In genomic region chr10:1420663-1421362, GRCh38 we compare ENCODE assay signal across 8 cellular contexts.
DNase-seq lines count a peak whose midpoint lies in the region; ATAC-seq and TF ChIP-seq lines count a peak whose summit lies in the region.

No MANE protein-coding gene starts in this region.

- H3K9me3 ChIP-seq in neuron (ENCODE audit: low read length) (no peaks in the 10 kb centered on the region), upper lobe of right lung (no peaks in the 10 kb centered on the region)

- no peaks in the 10 kb centered on the region for H3K36me3 ChIP-seq in neuron (ENCODE audit: insufficient read depth, low read length)
- H3K36me3 ChIP-seq in upper lobe of right lung, result no peaks in the 10 kb centered on the region

- H3K4me1 ChIP-seq in neuron (ENCODE audit: insufficient read depth, low read length) (no peaks in the 10 kb centered on the region), upper lobe of right lung (no peaks in the 10 kb centered on the region)

- H2AFZ ChIP-seq in neuron (ENCODE audit: low read depth, low read length), result no peak overlapping the region

- peak; percentile 62 for TF ChIP-seq CTCF in upper lobe of right lung (IDR thresholded peaks at IDR 0.05)

- ATAC-seq in GM21381 (IDR thresholded peaks at IDR 0.05; ENCODE audit: unreplicated experiment) (peak; percentile 90), esophagus mucosa (peak; percentile 90), upper lobe of right lung (peak; percentile 91)

- H3K27ac ChIP-seq in upper lobe of right lung, result no peak overlapping the region

- intact Hi-C loops in upper lobe of right lung (cut with DNase I), result no loop called here

- peaks cover 8% of the 10 kb centered on the region for H3K27me3 ChIP-seq in neuron (ENCODE audit: insufficient read depth, low read length)
- peaks cover 3% of the 10 kb centered on the region for H3K27me3 ChIP-seq in upper lobe of right lung

- H3K4me3 ChIP-seq in neuron (ENCODE audit: low read length), result peak overlapping the region; percentile 3
- no peak overlapping the region for H3K4me3 ChIP-seq in upper lobe of right lung

- DNase-seq in DMS153 treated with DMSO at 0.1 percent for 48 hours (lab: John Stamatoyannopoulos, UW; ENCODE audit: unreplicated experiment), result peak; percentile 50
- DNase-seq in HK-2 (ENCODE audit: unreplicated experiment), result peak; percentile 56
- DNase-seq in NCI-H774 (lab: John Stamatoyannopoulos, UW), result peak; percentile 91
- peak; percentile 13 to 45 (median 37) for DNase-seq in activated CD8-positive, alpha-beta memory T cell treated with anti-CD3 and anti-CD28 coated beads for 48 hours (ENCODE audit: low read depth in 2 of 3, low spot score in 2 of 3)
- peak; percentile 82 for DNase-seq in upper lobe of right lung

Comparison
In these comparisons a context has a peak if more than half of its experiments do, and no peak if none do; other contexts are left out.
1. DNase-seq: peak in every context shown above with its lines; median percentile 91 in NCI-H774; 82 in upper lobe of right lung; 56 in HK-2; 50 in DMS153 treated with DMSO at 0.1 percent for 48 hours; 37 in activated CD8-positive, alpha-beta memory T cell treated with anti-CD3 and anti-CD28 coated beads for 48 hours.